ENCODE assay signal across 29 cellular contexts in genomic region chr13:30091691-30092090, GRCh38.
"Had no signal": no experiment of that assay in that cellular context is flagged by ENCODE, and none has a peak within 500 bp of the region (broad histone marks: within the 10 kb centered on the region; RNA-seq: fewer than 3 reads in every experiment).

No MANE protein-coding gene starts in this region.

- H3K27ac Mint-ChIP-seq: activated B cell treated with CpG ODN at 0.5 μM for 24 hours; activated CD8-positive, alpha-beta memory T cell treated with anti-CD3 and anti-CD28 coated beads, Interleukin-2, amount 10 ng/mL, durations not matched to agents 7 days and 5 days; activated CD8-positive, alpha-beta T cell treated with anti-CD3 and anti-CD28 coated beads, Interleukin-2, amount 10 ng/mL, durations not matched to agents 7 days and 5 days; activated naive CD4-positive, alpha-beta T cell treated with anti-CD3 and anti-CD28 coated beads, Interleukin-2, amount 50 U/mL, for 24 hours; activated naive CD8-positive, alpha-beta T cell treated with anti-CD3 and anti-CD28 coated beads, Interleukin-2, amount 50 U/mL, for 24 hours; activated T-helper 2 cell treated with anti-CD3 and anti-CD28 coated beads, Interferon-gamma antibody, Interleukin-2, Interleukin-4, amounts not matched to agents 10 μg/mL and 5 μg/mL and 100 μg/mL, durations not matched to agents 14 hours and 24 hours and 36 hours; mesothelial cell of epicardium; stimulated activated naive B cell treated with anti-CD40 and anti-IgM and Interleukin-4, amounts not matched to agents 10 μg/mL and 1 μg/mL and 100 μg/mL, for 72 hours had no signal

- H3K4me1 ChIP-seq: esophagus muscularis mucosa, prostate gland, sigmoid colon, suprapubic skin, tibial artery had no signal

- H3K27me3 ChIP-seq: esophagus muscularis mucosa, hepatocyte, ovary, sigmoid colon, suprapubic skin, tibial artery had no signal

- H3K27ac ChIP-seq: esophagus muscularis mucosa, hepatocyte, ovary, prostate gland, sigmoid colon, suprapubic skin, tibial artery had no signal

- H3K9me3 Mint-ChIP-seq: activated B cell treated with CpG ODN at 0.5 μM for 24 hours; activated naive CD4-positive, alpha-beta T cell treated with anti-CD3 and anti-CD28 coated beads, Interleukin-2, amount 50 U/mL, for 24 hours; activated naive CD8-positive, alpha-beta T cell treated with anti-CD3 and anti-CD28 coated beads, Interleukin-2, amount 50 U/mL, for 24 hours; activated T-helper 2 cell treated with anti-CD3 and anti-CD28 coated beads, Interferon-gamma antibody, Interleukin-2, Interleukin-4, amounts not matched to agents 10 μg/mL and 5 μg/mL and 100 μg/mL, durations not matched to agents 14 hours and 24 hours and 36 hours; mesothelial cell of epicardium; naive thymus-derived CD4-positive, alpha-beta T cell had no signal

- H3K4me3 ChIP-seq: esophagus muscularis mucosa, hepatocyte, ovary, prostate gland, sigmoid colon, suprapubic skin, tibial artery had no signal

- DNase-seq: activated B cell treated with CpG ODN at 0.5 μM for 24 hours; activated CD4-positive, alpha-beta T cell treated with anti-CD3 and anti-CD28 coated beads, Interleukin-2, amount 50 U/mL, for 1 hour; activated CD8-positive, alpha-beta memory T cell treated with anti-CD3 and anti-CD28 coated beads, Interleukin-2, amount 10 ng/mL, durations not matched to agents 7 days and 5 days; activated CD8-positive, alpha-beta T cell treated with anti-CD3 and anti-CD28 coated beads, Interleukin-2, amount 10 ng/mL, durations not matched to agents 7 days and 5 days; activated naive CD8-positive, alpha-beta T cell treated with anti-CD3 and anti-CD28 coated beads, Interleukin-2, amount 50 U/mL, for 24 hours; activated T-cell treated with anti-CD3 and anti-CD28 coated beads, Interleukin-2, amount 50 U/mL, for 48 hours; central memory CD4-positive, alpha-beta T cell; glutamatergic neuron; islet precursor cell; left ventricle myocardium superior; mammary epithelial cell; naive thymus-derived CD4-positive, alpha-beta T cell; ovary; retina; sigmoid colon; small intestine; stimulated activated CD4-positive, alpha-beta T cell treated with anti-CD3 and anti-CD28 coated beads, Interleukin-1b, Interleukin-23, amount 100 ng/mL, for 48 hours; stimulated activated CD4-positive, alpha-beta T cell treated with anti-CD3 and anti-CD28 coated beads, Interleukin-4, amount 100 ng/mL, for 4 hours; stimulated activated CD8-positive, alpha-beta memory T cell treated with anti-CD3 and anti-CD28 coated beads, Interleukin-4, amount 100 ng/mL, for 48 hours; stimulated activated naive B cell treated with anti-CD40 and anti-IgM and Interleukin-4, amounts not matched to agents 10 μg/mL and 1 μg/mL and 100 μg/mL, for 72 hours; T-helper 2 cell; tibial artery had no signal

- H3K27me3 Mint-ChIP-seq: activated B cell treated with CpG ODN at 0.5 μM for 24 hours; activated CD8-positive, alpha-beta memory T cell treated with anti-CD3 and anti-CD28 coated beads, Interleukin-2, amount 10 ng/mL, durations not matched to agents 7 days and 5 days; activated naive CD4-positive, alpha-beta T cell treated with anti-CD3 and anti-CD28 coated beads, Interleukin-2, amount 50 U/mL, for 24 hours; activated naive CD8-positive, alpha-beta T cell treated with anti-CD3 and anti-CD28 coated beads, Interleukin-2, amount 50 U/mL, for 24 hours; stimulated activated naive B cell treated with anti-CD40 and anti-IgM and Interleukin-4, amounts not matched to agents 10 μg/mL and 1 μg/mL and 100 μg/mL, for 72 hours had no signal

- H3K9me3 ChIP-seq: esophagus muscularis mucosa, ovary, prostate gland, sigmoid colon, suprapubic skin, tibial artery had no signal

- ATAC-seq: activated CD8-positive, alpha-beta memory T cell treated with anti-CD3 and anti-CD28 coated beads, Interleukin-2, amount 10 ng/mL, durations not matched to agents 7 days and 5 days; activated CD8-positive, alpha-beta T cell treated with anti-CD3 and anti-CD28 coated beads, Interleukin-2, amount 10 ng/mL, durations not matched to agents 7 days and 5 days; activated naive CD8-positive, alpha-beta T cell treated with anti-CD3 and anti-CD28 coated beads, Interleukin-2, amount 50 U/mL, for 24 hours; left ventricle myocardium superior; naive thymus-derived CD4-positive, alpha-beta T cell; stimulated activated naive B cell treated with anti-CD40 and anti-IgM and Interleukin-4, amounts not matched to agents 10 μg/mL and 1 μg/mL and 100 μg/mL, for 72 hours had no signal

- H3K4me3 Mint-ChIP-seq: activated B cell treated with CpG ODN at 0.5 μM for 24 hours; activated CD8-positive, alpha-beta memory T cell treated with anti-CD3 and anti-CD28 coated beads, Interleukin-2, amount 10 ng/mL, durations not matched to agents 7 days and 5 days; activated CD8-positive, alpha-beta T cell treated with anti-CD3 and anti-CD28 coated beads, Interleukin-2, amount 10 ng/mL, durations not matched to agents 7 days and 5 days; activated naive CD4-positive, alpha-beta T cell treated with anti-CD3 and anti-CD28 coated beads, Interleukin-2, amount 50 U/mL, for 24 hours; activated naive CD8-positive, alpha-beta T cell treated with anti-CD3 and anti-CD28 coated beads, Interleukin-2, amount 50 U/mL, for 24 hours; mesothelial cell of epicardium; naive thymus-derived CD4-positive, alpha-beta T cell; stimulated activated naive B cell treated with anti-CD40 and anti-IgM and Interleukin-4, amounts not matched to agents 10 μg/mL and 1 μg/mL and 100 μg/mL, for 72 hours had no signal

- H3K36me3 ChIP-seq: esophagus muscularis mucosa, ovary, prostate gland, sigmoid colon, suprapubic skin, tibial artery had no signal

- H3K4me1 Mint-ChIP-seq: activated B cell treated with CpG ODN at 0.5 μM for 24 hours; activated CD8-positive, alpha-beta memory T cell treated with anti-CD3 and anti-CD28 coated beads, Interleukin-2, amount 10 ng/mL, durations not matched to agents 7 days and 5 days; activated naive CD4-positive, alpha-beta T cell treated with anti-CD3 and anti-CD28 coated beads, Interleukin-2, amount 50 U/mL, for 24 hours; activated naive CD8-positive, alpha-beta T cell treated with anti-CD3 and anti-CD28 coated beads, Interleukin-2, amount 50 U/mL, for 24 hours; mesothelial cell of epicardium had no signal

- H3K36me3 Mint-ChIP-seq: activated CD8-positive, alpha-beta memory T cell treated with anti-CD3 and anti-CD28 coated beads, Interleukin-2, amount 10 ng/mL, durations not matched to agents 7 days and 5 days; activated naive CD4-positive, alpha-beta T cell treated with anti-CD3 and anti-CD28 coated beads, Interleukin-2, amount 50 U/mL, for 24 hours; mesothelial cell of epicardium; naive thymus-derived CD4-positive, alpha-beta T cell; stimulated activated naive B cell treated with anti-CD40 and anti-IgM and Interleukin-4, amounts not matched to agents 10 μg/mL and 1 μg/mL and 100 μg/mL, for 72 hours had no signal
